In the genomic region with DNA sequence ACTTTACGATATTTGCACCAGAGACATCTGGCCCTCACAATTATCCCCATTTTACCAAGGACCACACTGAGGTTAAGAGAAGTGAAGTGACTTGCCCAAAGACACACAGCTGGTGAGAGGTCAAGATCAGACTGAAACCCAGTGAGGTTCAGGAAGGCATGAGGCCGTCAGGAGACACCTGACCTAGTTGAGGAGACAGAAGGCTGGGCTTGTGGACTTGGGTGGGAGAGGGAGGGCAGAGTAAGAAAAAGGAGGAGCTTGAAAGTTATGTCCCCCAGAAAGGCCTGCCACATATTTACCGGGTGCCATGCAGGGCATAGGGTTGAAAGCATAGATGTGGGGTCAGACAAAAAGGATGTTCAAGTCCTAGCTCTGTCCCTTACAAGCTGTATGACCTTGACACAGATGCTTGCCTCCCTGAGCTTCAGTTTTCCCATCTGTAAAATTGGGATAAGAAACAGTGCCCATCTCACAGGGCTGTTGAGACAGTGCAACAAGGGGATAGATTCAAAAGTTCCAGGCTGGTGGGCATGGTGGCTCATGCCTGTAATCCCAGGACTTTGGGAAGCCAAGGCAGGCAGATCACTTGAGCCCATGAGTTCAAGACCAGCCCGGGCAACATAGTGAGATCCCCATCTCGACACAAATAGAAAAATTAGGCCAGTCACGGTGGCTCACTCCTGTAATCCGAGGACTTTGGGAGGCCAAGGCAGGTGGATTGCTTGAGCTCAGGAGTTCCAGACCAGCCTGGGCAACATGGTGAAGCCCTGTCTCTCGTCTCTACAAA, we compare ENCODE assay signal across 1 cellular context.
TF ChIP-seq lines count a peak whose summit lies in the region.

No MANE protein-coding gene starts in this region.

TF ChIP-seq in endothelial cell of umbilical vein, 7 proteins besides CTCF, POLR2A, EP300 and RAD21:
- TF ChIP-seq FOS (IDR thresholded peaks at IDR 0.05; ENCODE audit: borderline replicate concordance, insufficient read depth, low read length): no peak
- TF ChIP-seq POLR2AphosphoS5 (IDR thresholded peaks at IDR 0.05; ENCODE audit: insufficient read depth, low read depth, low read length): no peak
- TF ChIP-seq EZH2 (IDR thresholded peaks at IDR 0.05; ENCODE audit: borderline replicate concordance, low read depth, low read length, severe bottlenecking): no peak
